In the genomic region with DNA sequence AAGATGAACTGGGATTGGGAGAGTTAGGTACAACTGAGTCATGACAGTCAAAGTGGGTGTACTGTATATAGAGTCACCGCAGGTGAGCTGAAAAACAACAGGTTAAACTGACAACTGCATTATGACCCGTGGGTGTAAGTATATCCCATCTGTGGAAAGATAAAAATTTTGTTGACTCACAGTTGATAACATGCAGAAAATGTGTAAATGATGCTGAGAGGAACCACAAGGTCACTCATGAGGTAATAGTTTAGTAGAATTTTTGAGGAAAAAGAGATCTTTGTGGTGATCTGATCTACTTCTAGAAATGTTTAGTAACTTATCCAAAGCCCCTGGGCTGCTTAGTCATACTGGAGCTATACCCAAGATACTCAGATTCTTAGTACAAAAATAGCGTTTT, we compare ENCODE assay signal across 18 cellular contexts. TPM values are rescaled to one million over a fixed set of nuclear protein-coding genes. Genes with fewer than 3 reads are reported as not detected.
"Had no signal": no experiment of that assay in that cellular context is flagged by ENCODE, and none has a peak within 500 bp of the region (broad histone marks: within the 10 kb centered on the region; RNA-seq: fewer than 3 reads in every experiment).

No MANE protein-coding gene starts in this region.

- ATAC-seq: effector memory CD8-positive, alpha-beta T cell; naive thymus-derived CD8-positive, alpha-beta T cell; stimulated activated naive B cell treated with anti-CD40 and anti-IgM and Interleukin-4, amounts not matched to agents 10 μg/mL and 1 μg/mL and 100 μg/mL, for 72 hours; T-helper 17 cell had no signal

- H3K4me3 ChIP-seq: right atrium auricular region, tibial nerve had no signal

- H3K4me3 Mint-ChIP-seq: activated CD4-positive, alpha-beta memory T cell treated with anti-CD3 and anti-CD28 coated beads for 36 hours; dendritic cell treated with granulocyte-macrophage colony-stimulating factor and Interleukin-4, amounts not matched to agents 40 ng/mL and 50 ng/mL, for 4 days; effector memory CD8-positive, alpha-beta T cell; naive thymus-derived CD8-positive, alpha-beta T cell; stimulated activated naive B cell treated with anti-CD40 and anti-IgM and Interleukin-4, amounts not matched to agents 10 μg/mL and 1 μg/mL and 100 μg/mL, for 72 hours; T-helper 17 cell had no signal

- H3K36me3 ChIP-seq: right atrium auricular region, tibial nerve had no signal

- H3K9me3 ChIP-seq: right atrium auricular region had no signal

- H3K27me3 ChIP-seq: right atrium auricular region, tibial nerve had no signal

- H3K36me3 Mint-ChIP-seq: activated CD4-positive, alpha-beta memory T cell treated with anti-CD3 and anti-CD28 coated beads for 36 hours; naive thymus-derived CD8-positive, alpha-beta T cell; stimulated activated naive B cell treated with anti-CD40 and anti-IgM and Interleukin-4, amounts not matched to agents 10 μg/mL and 1 μg/mL and 100 μg/mL, for 72 hours had no signal

- H3K4me1 ChIP-seq: right atrium auricular region, tibial nerve had no signal

- H3K27ac ChIP-seq: right atrium auricular region, tibial nerve had no signal

- H3K27me3 Mint-ChIP-seq: dendritic cell treated with granulocyte-macrophage colony-stimulating factor and Interleukin-4, amounts not matched to agents 40 ng/mL and 50 ng/mL, for 4 days had no signal

- DNase-seq: activated CD4-positive, alpha-beta memory T cell treated with anti-CD3 and anti-CD28 coated beads for 36 hours; activated CD4-positive, CD25-positive, alpha-beta regulatory T cell treated with anti-CD3 and anti-CD28 coated beads, Interleukin-2, amount 50 U/mL, for 72 hours; activated naive CD4-positive, alpha-beta T cell treated with anti-CD3 and anti-CD28 coated beads, Interleukin-2, amount 50 U/mL, for 16 hours; amniotic stem cell; cerebellar nuclear complex; effector memory CD8-positive, alpha-beta T cell; mammary epithelial cell; naive thymus-derived CD8-positive, alpha-beta T cell; posterior cingulate gyrus; small intestine; stimulated activated naive B cell treated with anti-CD40 and anti-IgM and Interleukin-4, amounts not matched to agents 10 μg/mL and 1 μg/mL and 100 μg/mL, for 72 hours; T-helper 17 cell had no signal

- H3K27ac Mint-ChIP-seq: activated CD4-positive, alpha-beta memory T cell treated with anti-CD3 and anti-CD28 coated beads for 36 hours; dendritic cell treated with granulocyte-macrophage colony-stimulating factor and Interleukin-4, amounts not matched to agents 40 ng/mL and 50 ng/mL, for 4 days; effector memory CD8-positive, alpha-beta T cell; naive thymus-derived CD8-positive, alpha-beta T cell; stimulated activated naive B cell treated with anti-CD40 and anti-IgM and Interleukin-4, amounts not matched to agents 10 μg/mL and 1 μg/mL and 100 μg/mL, for 72 hours; T-helper 17 cell had no signal

- H3K9me3 Mint-ChIP-seq: activated CD4-positive, alpha-beta memory T cell treated with anti-CD3 and anti-CD28 coated beads for 36 hours; dendritic cell treated with granulocyte-macrophage colony-stimulating factor and Interleukin-4, amounts not matched to agents 40 ng/mL and 50 ng/mL, for 4 days; effector memory CD8-positive, alpha-beta T cell; naive thymus-derived CD8-positive, alpha-beta T cell had no signal

RNA-seq across cellular contexts. Expression of gene OR2C3, which starts 0.8 kb away (rescaled TPM):
- total RNA-seq: activated CD4-positive, alpha-beta memory T cell treated with anti-CD3 and anti-CD28 coated beads for 36 hours; epithelial cell of proximal tubule; mammary epithelial cell; naive thymus-derived CD8-positive, alpha-beta T cell; right atrium auricular region; T-helper 17 cell had no signal

RNA-seq across cellular contexts. Expression of gene GCSAML, which starts 13.5 kb away (rescaled TPM):
- total RNA-seq: activated CD4-positive, alpha-beta memory T cell treated with anti-CD3 and anti-CD28 coated beads for 36 hours; epithelial cell of proximal tubule; mammary epithelial cell; right atrium auricular region had no signal

RNA-seq across cellular contexts. Expression of gene OR2G2, which starts 52.8 kb away (rescaled TPM):
- total RNA-seq: activated CD4-positive, alpha-beta memory T cell treated with anti-CD3 and anti-CD28 coated beads for 36 hours; epithelial cell of proximal tubule; mammary epithelial cell; mononuclear cell; naive thymus-derived CD8-positive, alpha-beta T cell; right atrium auricular region; subcutaneous adipose tissue; T-helper 17 cell; tibial nerve had no signal
